27 cellular contexts compared by ENCODE assay signal in the genomic region with DNA sequence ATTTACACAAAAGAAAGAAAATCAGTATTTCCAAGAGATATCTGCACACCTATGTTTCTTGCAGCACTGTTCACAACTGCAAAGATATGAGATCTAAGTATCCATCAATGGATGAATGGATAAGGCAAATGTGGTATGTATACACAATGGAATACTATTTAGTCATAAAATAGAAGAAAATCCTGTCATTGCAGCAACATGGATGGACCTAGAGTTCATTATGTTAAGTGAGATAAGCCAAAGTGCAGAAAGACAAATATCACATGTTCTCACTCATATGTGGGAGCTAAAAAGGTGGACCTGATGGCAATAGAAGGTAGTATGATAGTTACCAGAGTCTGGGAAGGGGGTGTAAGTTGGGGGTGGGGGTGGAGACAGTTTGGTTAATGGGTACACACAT.
"Had no signal": no experiment of that assay in that cellular context is flagged by ENCODE, and none has a peak within 500 bp of the region (broad histone marks: within the 10 kb centered on the region; RNA-seq: fewer than 3 reads in every experiment).

No MANE protein-coding gene starts in this region.

- H3K9me3 ChIP-seq: colonic mucosa, esophagus muscularis mucosa, esophagus squamous epithelium, gastrocnemius medialis, gastroesophageal sphincter had no signal

- H3K4me3 ChIP-seq: colonic mucosa, coronary artery, dorsolateral prefrontal cortex, esophagus muscularis mucosa, esophagus squamous epithelium, gastrocnemius medialis, gastroesophageal sphincter, heart left ventricle had no signal

- H3K27me3 ChIP-seq: colonic mucosa, dorsolateral prefrontal cortex, esophagus muscularis mucosa, esophagus squamous epithelium, foreskin keratinocyte, gastrocnemius medialis, gastroesophageal sphincter, heart left ventricle had no signal

- DNase-seq: colonic mucosa; cortex of kidney; dermis blood vessel endothelial cell; dorsolateral prefrontal cortex; effector CD4-positive, alpha-beta T cell; effector CD8-positive, alpha-beta T cell; effector memory CD4-positive, alpha-beta T cell; effector memory CD8-positive, alpha-beta T cell; endodermal cell; erythroblast; esophagus squamous epithelium; foreskin fibroblast; foreskin melanocyte; gastrocnemius medialis; glutamatergic neuron; head of caudate nucleus; heart left ventricle had no signal

- ATAC-seq: effector memory CD8-positive, alpha-beta T cell; esophagus mucosa; foreskin keratinocyte; gastrocnemius medialis; gastroesophageal sphincter; heart left ventricle had no signal

- FAIRE-seq: colon, endometrium, endothelial cell of umbilical vein, frontal cortex had no signal

- H3K36me3 ChIP-seq: colonic mucosa, esophagus muscularis mucosa, esophagus squamous epithelium, gastrocnemius medialis, gastroesophageal sphincter, heart left ventricle had no signal

- H3K27ac ChIP-seq: colonic mucosa, coronary artery, dorsolateral prefrontal cortex, epithelial cell of prostate, esophagus muscularis mucosa, esophagus squamous epithelium, foreskin keratinocyte, gastrocnemius medialis, gastroesophageal sphincter, heart left ventricle had no signal

- H3K4me1 ChIP-seq: colonic mucosa, esophagus muscularis mucosa, esophagus squamous epithelium, foreskin keratinocyte, gastrocnemius medialis, gastroesophageal sphincter, heart left ventricle had no signal
